In the genomic region with DNA sequence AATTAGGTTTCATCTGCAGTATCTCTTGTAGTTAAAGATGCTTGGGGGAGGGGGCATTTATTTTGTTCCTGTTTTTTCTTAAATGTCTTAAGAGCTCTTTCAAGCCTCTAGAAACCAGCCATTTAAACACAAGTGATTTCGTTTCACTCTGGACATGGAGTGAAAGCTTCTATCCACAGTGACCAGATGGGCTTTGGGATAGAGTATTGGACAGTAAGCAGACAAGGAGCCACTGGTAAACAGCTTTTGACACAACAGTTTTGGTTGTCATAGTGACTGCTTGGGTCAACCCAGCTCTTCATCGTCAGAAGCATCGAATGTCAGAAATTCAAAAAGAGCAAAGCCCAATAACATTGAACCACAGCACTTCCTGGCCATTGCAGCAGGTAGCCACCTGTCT, we compare ENCODE assay signal across 12 cellular contexts. TPM values are rescaled to one million over a fixed set of nuclear protein-coding genes. Genes with fewer than 3 reads are reported as not detected.
A peak's percentile ranks its signal among the peaks of the same experiment; 100 is the strongest.
DNase-seq lines count a peak whose midpoint lies in the region; FAIRE-seq and TF ChIP-seq lines count a peak whose summit lies in the region.
"Had no signal": no experiment of that assay in that cellular context is flagged by ENCODE, and none has a peak within 500 bp of the region (broad histone marks: within the 10 kb centered on the region; RNA-seq: fewer than 3 reads in every experiment).

No MANE protein-coding gene starts in this region.

- peaks cover 76% of the 10 kb centered on the region for H3K4me1 ChIP-seq in OCI-LY1 (ENCODE audit: insufficient read depth, low read length, severe bottlenecking)

- H3K27me3 Mint-ChIP-seq in nephron (ENCODE audit: low read depth): no peaks in the 10 kb centered on the region
- H3K27me3 Mint-ChIP-seq in chondrocyte (ENCODE audit: low read depth): no peaks in the 10 kb centered on the region

- no peaks in the 10 kb centered on the region; the same call in 1 of the 2 replicates for H3K36me3 ChIP-seq in OCI-LY1 (ENCODE audit: insufficient read depth, low read length)
- H3K36me3 ChIP-seq: brain microvascular endothelial cell had no signal

- H3F3A ChIP-seq in OCI-LY1 (ENCODE audit: insufficient read depth, low read length): no peaks in the 10 kb centered on the region

- H3K9ac ChIP-seq in OCI-LY1 (ENCODE audit: low read length): no peak overlapping the region; the same call in 1 of the 2 replicates

- H3K27ac Mint-ChIP-seq in nephron (peak overlapping the region in 2 of 3 experiments; percentile 94), chondrocyte (ENCODE audit: unreplicated experiment) (no peak overlapping the region)
- H3K27ac Mint-ChIP-seq: activated T-cell treated with anti-CD3 and anti-CD28 coated beads, Interleukin-2, amount 50 U/mL, for 24 hours had no signal

- in situ Hi-C loops in GM13977 (cut with MboI; ENCODE audit: low pct_unique_long_range_greater_than_20kb, low sequenced_read_pairs, unreplicated experiment): no loop called here

- no peaks in the 10 kb centered on the region for H3K9me2 ChIP-seq in OCI-LY1 (ENCODE audit: low read depth, low read length)

- no peak overlapping the region for H2AFZ ChIP-seq in OCI-LY1 (ENCODE audit: low read length)

- TF ChIP-seq CTCF in NB4 (IDR thresholded peaks at IDR 0.05; ENCODE audit: low read depth, low read length) (no peak), OCI-LY1 (IDR thresholded peaks at IDR 0.05; ENCODE audit: low read length) (no peak), nephron (IDR thresholded peaks at IDR 0.05; ENCODE audit: unreplicated experiment in 3 of 3) (no peak), GM13977 (IDR thresholded peaks at IDR 0.05; ENCODE audit: extremely low read depth, insufficient read depth, missing control alignments) (no peak), chondrocyte (IDR thresholded peaks at IDR 0.05) (no peak)

- H3K27me3 ChIP-seq in OCI-LY1 (ENCODE audit: insufficient read depth, low read length): no peaks in the 10 kb centered on the region; the same call in 1 of the 2 replicates
- H3K27me3 ChIP-seq: brain microvascular endothelial cell had no signal

- FAIRE-seq in GM19239 (lab: Jason Lieb, UNC): peak; percentile 28

- H3K9me3 Mint-ChIP-seq in nephron (no peaks in the 10 kb centered on the region), chondrocyte (ENCODE audit: low read depth) (no peaks in the 10 kb centered on the region)
- H3K9me3 Mint-ChIP-seq: activated T-cell treated with anti-CD3 and anti-CD28 coated beads, Interleukin-2, amount 50 U/mL, for 24 hours had no signal

- H3K36me3 Mint-ChIP-seq in nephron (ENCODE audit: low read depth): no peaks in the 10 kb centered on the region
- H3K36me3 Mint-ChIP-seq in chondrocyte (ENCODE audit: low read depth): no peaks in the 10 kb centered on the region

- peak overlapping the region; percentile 24 for H3K4me2 ChIP-seq in OCI-LY1 (ENCODE audit: low read length)

- no peaks in the 10 kb centered on the region for H3K9me3 ChIP-seq in OCI-LY1 (ENCODE audit: low read length)

- H3K79me2 ChIP-seq in OCI-LY1 (ENCODE audit: insufficient read depth, low read length): no peaks in the 10 kb centered on the region

- DNase-seq in GM19239 (ENCODE audit: insufficient read length, low spot score): no peak
- peak; percentile 53 for DNase-seq in NB4 (ENCODE audit: low read depth)
- DNase-seq in GM13977 (ENCODE audit: low spot score): no peak
- DNase-seq in epidermal melanocyte (ENCODE audit: insufficient read length, low spot score): no peak
- no peak for DNase-seq in NCI-H446 treated with DMSO at 0.1 percent for 48 hours (lab: John Stamatoyannopoulos, UW)
- DNase-seq in chondrocyte (ENCODE audit: low spot score): no peak
- DNase-seq: activated T-cell treated with anti-CD3 and anti-CD28 coated beads, Interleukin-2, amount 50 U/mL, for 24 hours; brain microvascular endothelial cell; Karpas-422; mammary epithelial cell had no signal

- H3K4me3 ChIP-seq in NB4 (ENCODE audit: low read depth, low read length): no peak overlapping the region
- H3K4me3 ChIP-seq in OCI-LY1 (ENCODE audit: low read depth, low read length, poor library complexity, severe bottlenecking): no peak overlapping the region

- H3K27ac ChIP-seq in OCI-LY1 (ENCODE audit: low read depth, low read length, poor library complexity, severe bottlenecking): peak overlapping the region; percentile 79
- H3K27ac ChIP-seq: brain microvascular endothelial cell had no signal

- H3K4me1 Mint-ChIP-seq in nephron (peaks cover 25% of the 10 kb centered on the region), chondrocyte (ENCODE audit: low read depth) (peaks cover under 1% of the 10 kb centered on the region)

- H4K20me1 ChIP-seq in OCI-LY1 (ENCODE audit: insufficient read depth, low read length): no peaks in the 10 kb centered on the region

- H3K4me3 Mint-ChIP-seq in nephron (no peak overlapping the region), chondrocyte (ENCODE audit: unreplicated experiment) (no peak overlapping the region)
- H3K4me3 Mint-ChIP-seq: activated T-cell treated with anti-CD3 and anti-CD28 coated beads, Interleukin-2, amount 50 U/mL, for 24 hours had no signal

- TF ChIP-seq POLR2A in NB4 (IDR thresholded peaks at IDR 0.05; ENCODE audit: extremely low read depth, insufficient read length): no peak

RNA-seq across cellular contexts. Expression of gene QPCT, which starts 4.9 kb away (rescaled TPM):
- 0.67 to 1.2 TPM in 2 of 3 replicates, not detected in the other for total RNA-seq in chondrocyte

RNA-seq across cellular contexts. Expression of gene PRKD3, which starts 24.7 kb away (rescaled TPM):
- 40.2 to 45.4 TPM (median 43.8 TPM) in 3 replicates for total RNA-seq in chondrocyte
